ENCODE assay signal across 9 cellular contexts in genomic region chr2:233711312-233712008, GRCh38. TPM values are rescaled to one million over a fixed set of nuclear protein-coding genes. Genes with fewer than 3 reads are reported as not detected.
DNase-seq lines count a peak whose midpoint lies in the region; TF ChIP-seq lines count a peak whose summit lies in the region.
"Had no signal": no experiment of that assay in that cellular context is flagged by ENCODE, and none has a peak within 500 bp of the region (broad histone marks: within the 10 kb centered on the region; RNA-seq: fewer than 3 reads in every experiment).

No MANE protein-coding gene starts in this region.

- H3K4me2 ChIP-seq in parathyroid adenoma (ENCODE audit: low read length) = no peak overlapping the region
- H3K4me2 ChIP-seq: BLaER1 treated with 17β-estradiol and CSF1 and Interleukin-3, amounts not matched to agents 10 nM and 100 nM had no signal

- H3K4me3 ChIP-seq in SJSA1 (no peak overlapping the region), parathyroid adenoma (ENCODE audit: low read depth, low read length) (no peak overlapping the region), transverse colon (no peak overlapping the region)
- H3K4me3 ChIP-seq: BLaER1 treated with 17β-estradiol and CSF1 and Interleukin-3, amounts not matched to agents 10 nM and 100 nM had no signal

- no peaks in the 10 kb centered on the region for H3K36me3 ChIP-seq in SJSA1
- H3K36me3 ChIP-seq in parathyroid adenoma (ENCODE audit: control insufficient read depth, insufficient read depth, low read length) = no peaks in the 10 kb centered on the region
- H3K36me3 ChIP-seq in transverse colon = no peaks in the 10 kb centered on the region
- H3K36me3 ChIP-seq: BLaER1 treated with 17β-estradiol and CSF1 and Interleukin-3, amounts not matched to agents 10 nM and 100 nM had no signal

- no peaks in the 10 kb centered on the region for H3K79me2 ChIP-seq in parathyroid adenoma

- TF ChIP-seq CTCF in parathyroid adenoma (IDR thresholded peaks at IDR 0.05) (peak; percentile 89), transverse colon (IDR thresholded peaks at IDR 0.05) (peak; percentile 79 to 88 (median 84))

- TF ChIP-seq POLR2A in transverse colon (IDR thresholded peaks at IDR 0.05) = no peak

- DNase-seq in NCI-H146 (lab: John Stamatoyannopoulos, UW) (peak; percentile 31), NCI-H146 treated with DMSO at 0.1 percent for 48 hours (lab: John Stamatoyannopoulos, UW; ENCODE audit: unreplicated experiment) (no peak), Kasumi-1 (lab: John Stamatoyannopoulos, UW) (peak; percentile 33 to 54), SJSA1 (ENCODE audit: low read depth in 1 of 2, low spot score in 2 of 2) (peak; percentile 63 to 83), germinal center (ENCODE audit: low spot score) (peak; percentile 44), transverse colon (peak; percentile 87)
- DNase-seq in activated gamma-delta T cell treated with anti-CD3 and anti-CD28 coated beads, Interleukin-2, amount 50 U/mL, for 16 hours (ENCODE audit: low read depth) = peak; percentile 44

- H3K4me1 ChIP-seq in SJSA1 (replicated peaks) = peaks cover 28% of the 10 kb centered on the region
- H3K4me1 ChIP-seq in parathyroid adenoma = no peaks in the 10 kb centered on the region
- H3K4me1 ChIP-seq in transverse colon = peaks cover 0 to 4% (median 1%) of the 10 kb centered on the region in 4 donors
- H3K4me1 ChIP-seq: BLaER1 treated with 17β-estradiol and CSF1 and Interleukin-3, amounts not matched to agents 10 nM and 100 nM had no signal

- H3K9ac ChIP-seq in parathyroid adenoma = no peak overlapping the region
- H3K9ac ChIP-seq: BLaER1 treated with 17β-estradiol and CSF1 and Interleukin-3, amounts not matched to agents 10 nM and 100 nM had no signal

- no peak overlapping the region for H2AFZ ChIP-seq in parathyroid adenoma

- no peak overlapping the region for H3K27ac ChIP-seq in SJSA1
- H3K27ac ChIP-seq in parathyroid adenoma = no peak overlapping the region
- H3K27ac ChIP-seq in transverse colon = no peak overlapping the region
- H3K27ac ChIP-seq: BLaER1 treated with 17β-estradiol and CSF1 and Interleukin-3, amounts not matched to agents 10 nM and 100 nM had no signal

- in situ Hi-C loops in transverse colon (cut with MboI; ENCODE audit: low pct_ligation_motif_present in 1 of 4, low pct_unique_long_range_greater_than_20kb in 1 of 4, low sequenced_read_pairs in 3 of 4) = loop anchor here in 1 of 4 donors (25.0 kb wide), 1 partner anchor 249 kb away; no protein-coding TSS in a partner anchor

- intact Hi-C loops in transverse colon (cut with DNase I; ENCODE audit: low total_unique reads) = no loop called here

- H3K27me3 ChIP-seq in SJSA1 (replicated peaks) (no peaks in the 10 kb centered on the region), parathyroid adenoma (ENCODE audit: control insufficient read depth, insufficient read depth, low read length) (no peaks in the 10 kb centered on the region), transverse colon (no peaks in the 10 kb centered on the region)
- H3K27me3 ChIP-seq: BLaER1 treated with 17β-estradiol and CSF1 and Interleukin-3, amounts not matched to agents 10 nM and 100 nM had no signal

- H3K9me3 ChIP-seq in SJSA1 (replicated peaks) (no peaks in the 10 kb centered on the region), parathyroid adenoma (ENCODE audit: control insufficient read depth, low read length) (no peaks in the 10 kb centered on the region), transverse colon (no peaks in the 10 kb centered on the region)
- H3K9me3 ChIP-seq: BLaER1 treated with 17β-estradiol and CSF1 and Interleukin-3, amounts not matched to agents 10 nM and 100 nM had no signal

- WGBS in transverse colon (ENCODE audit: low coverage in 1 of 2), 2 donors = 0 to 40% methylated on average over 1 to 11 of the region's 11 CpGs

- TF ChIP-seq EP300 in transverse colon (IDR thresholded peaks at IDR 0.05; ENCODE audit: low read depth) = no peak

RNA-seq across cellular contexts. Expression of gene UGT1A5, which starts 1.2 kb away (rescaled TPM):
- total RNA-seq in SJSA1 (2014; rRNA removed; shearing (Covaris generic)) = not detected in 2 replicates
- 10 to 100 TPM in 2 of 4 donors, 1 to 10 TPM in 2; 3.2 to 18.3 (median 7.9) TPM for total RNA-seq in transverse colon

RNA-seq across cellular contexts. Expression of gene UGT1A4, which starts 7.1 kb away (rescaled TPM):
- not detected in 2 replicates for total RNA-seq in SJSA1 (2014; rRNA removed; shearing (Covaris generic))
- 1 to 10 TPM; 2.0 to 9.0 (median 4.9) TPM for total RNA-seq in transverse colon

RNA-seq across cellular contexts. Expression of gene UGT1A3, which starts 17.4 kb away (rescaled TPM):
- total RNA-seq in SJSA1 (2014; rRNA removed; shearing (Covaris generic)) = not detected in 2 replicates
- total RNA-seq in transverse colon = 1 to 10 TPM in 3 of 4 donors, not detected in 1; 2.6 to 3.2 (median 2.6) TPM

RNA-seq across cellular contexts. Expression of gene UGT1A6, which starts 18.8 kb away (rescaled TPM):
- not detected in 2 replicates for total RNA-seq in SJSA1 (2014; rRNA removed; shearing (Covaris generic))
- total RNA-seq in transverse colon = 10 to 100 TPM; 13.5 to 40.2 (median 18.1) TPM

RNA-seq across cellular contexts. Expression of gene UGT1A7, which starts 29.8 kb away (rescaled TPM):
- total RNA-seq in SJSA1 (2014; rRNA removed; shearing (Covaris generic)) = not detected in 2 replicates
- 10 to 100 TPM in 3 of 4 donors, 1 to 10 TPM in 1; 3.4 to 55.3 (median 18.2) TPM for total RNA-seq in transverse colon
